1 cellular context compared by ENCODE assay signal in genomic region chr18:3603460-3604259, GRCh38.
TF ChIP-seq lines count a peak whose summit lies in the region.

No MANE protein-coding gene starts in this region.

TF ChIP-seq in GM12878, 131 proteins besides CTCF, POLR2A, EP300 and RAD21 (continued from another document):
- TF ChIP-seq ZBTB11 (CRISPR knock-in tag; IDR thresholded peaks at IDR 0.05), result no peak
- peak; percentile 38 for TF ChIP-seq JUNB (IDR thresholded peaks at IDR 0.05)
- no peak for TF ChIP-seq BMI1 (IDR thresholded peaks at IDR 0.05; ENCODE audit: borderline replicate concordance)
- TF ChIP-seq ZBED1 (IDR thresholded peaks at IDR 0.05; ENCODE audit: borderline replicate concordance), result no peak
- TF ChIP-seq NBN (IDR thresholded peaks at IDR 0.05), result no peak
- TF ChIP-seq YBX1 (IDR thresholded peaks at IDR 0.05), result no peak
- no peak for TF ChIP-seq FOXM1 (IDR thresholded peaks at IDR 0.05; ENCODE audit: low read depth, low read length)
